Comparison of ENCODE assay signal across 18 cellular contexts in the genomic region with DNA sequence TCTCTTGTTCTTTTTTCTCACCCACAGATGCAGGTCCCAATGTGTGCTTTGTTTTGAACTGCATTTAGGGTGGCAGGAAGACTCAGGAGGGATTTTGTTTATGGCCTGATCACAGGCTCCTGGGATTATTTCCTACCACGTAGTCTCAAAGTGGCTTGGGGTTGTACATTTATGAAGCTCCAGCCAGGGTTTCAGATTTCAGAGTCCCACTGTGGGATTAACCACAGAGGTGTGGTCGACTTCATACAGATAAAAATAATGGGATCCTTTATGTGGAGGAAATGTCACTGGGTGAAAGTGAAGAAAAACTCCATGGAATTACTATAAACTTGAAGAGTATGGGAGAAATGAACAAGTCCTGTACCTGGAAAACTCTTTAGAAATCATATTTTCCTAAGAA. TPM values are rescaled to one million over a fixed set of nuclear protein-coding genes. Genes with fewer than 3 reads are reported as not detected.
"Had no signal": no experiment of that assay in that cellular context is flagged by ENCODE, and none has a peak within 500 bp of the region (broad histone marks: within the 10 kb centered on the region; RNA-seq: fewer than 3 reads in every experiment).

No MANE protein-coding gene starts in this region.

- H3K4me3 Mint-ChIP-seq: activated naive CD8-positive, alpha-beta T cell treated with anti-CD3 and anti-CD28 coated beads, Interleukin-2, amount 10 ng/mL, durations not matched to agents 7 days and 5 days; activated T-cell treated with anti-CD3 and anti-CD28 coated beads, Interleukin-2, amount 50 U/mL, for 24 hours; naive thymus-derived CD8-positive, alpha-beta T cell; WTC11 had no signal

- H3K27ac Mint-ChIP-seq: activated naive CD8-positive, alpha-beta T cell treated with anti-CD3 and anti-CD28 coated beads, Interleukin-2, amount 10 ng/mL, durations not matched to agents 7 days and 5 days; activated T-cell treated with anti-CD3 and anti-CD28 coated beads, Interleukin-2, amount 50 U/mL, for 24 hours; activated T-helper 2 cell treated with anti-CD3 and anti-CD28 coated beads, Interferon-gamma antibody, Interleukin-2, Interleukin-4, amounts not matched to agents 10 μg/mL and 5 μg/mL and 100 μg/mL, durations not matched to agents 14 hours and 24 hours and 36 hours; WTC11 had no signal

- FAIRE-seq: endometrium had no signal

- H3K36me3 Mint-ChIP-seq: activated naive CD8-positive, alpha-beta T cell treated with anti-CD3 and anti-CD28 coated beads, Interleukin-2, amount 10 ng/mL, durations not matched to agents 7 days and 5 days; naive thymus-derived CD8-positive, alpha-beta T cell; WTC11 had no signal

- H3K9me3 Mint-ChIP-seq: activated naive CD8-positive, alpha-beta T cell treated with anti-CD3 and anti-CD28 coated beads, Interleukin-2, amount 10 ng/mL, durations not matched to agents 7 days and 5 days; activated T-cell treated with anti-CD3 and anti-CD28 coated beads, Interleukin-2, amount 50 U/mL, for 24 hours; activated T-helper 2 cell treated with anti-CD3 and anti-CD28 coated beads, Interferon-gamma antibody, Interleukin-2, Interleukin-4, amounts not matched to agents 10 μg/mL and 5 μg/mL and 100 μg/mL, durations not matched to agents 14 hours and 24 hours and 36 hours; naive thymus-derived CD8-positive, alpha-beta T cell; WTC11 had no signal

- H3K4me1 Mint-ChIP-seq: WTC11 had no signal

- DNase-seq: activated naive CD8-positive, alpha-beta T cell treated with anti-CD3 and anti-CD28 coated beads, Interleukin-2, amount 10 ng/mL, durations not matched to agents 7 days and 5 days; cerebellar nuclear complex; left lung had no signal

- H3K36me3 ChIP-seq: left lung, prostate gland, spleen, thoracic aorta, upper lobe of left lung had no signal

- H3K4me3 ChIP-seq: coronary artery, left lung, lung, prostate gland, spleen, thoracic aorta, upper lobe of left lung had no signal

- H3K9me3 ChIP-seq: left lung, prostate gland, spleen, thoracic aorta, upper lobe of left lung had no signal

- H3K4me1 ChIP-seq: left lung, prostate gland, upper lobe of left lung had no signal

- H3K27me3 ChIP-seq: upper lobe of left lung had no signal

- H3K27ac ChIP-seq: coronary artery, left lung, prostate gland, spleen, thoracic aorta, upper lobe of left lung had no signal

RNA-seq across cellular contexts. Expression of gene PPP1R1A, which starts 14.2 kb away (rescaled TPM):
- total RNA-seq: activated naive CD8-positive, alpha-beta T cell treated with anti-CD3 and anti-CD28 coated beads, Interleukin-2, amount 10 ng/mL, durations not matched to agents 7 days and 5 days; activated T-helper 2 cell treated with anti-CD3 and anti-CD28 coated beads, Interferon-gamma antibody, Interleukin-2, Interleukin-4, amounts not matched to agents 10 μg/mL and 5 μg/mL and 100 μg/mL, durations not matched to agents 14 hours and 24 hours and 36 hours; fibroblast of lung; naive thymus-derived CD8-positive, alpha-beta T cell had no signal

RNA-seq across cellular contexts. Expression of gene LACRT, which starts 32.0 kb away (rescaled TPM):
- total RNA-seq: activated naive CD8-positive, alpha-beta T cell treated with anti-CD3 and anti-CD28 coated beads, Interleukin-2, amount 10 ng/mL, durations not matched to agents 7 days and 5 days; activated T-helper 2 cell treated with anti-CD3 and anti-CD28 coated beads, Interferon-gamma antibody, Interleukin-2, Interleukin-4, amounts not matched to agents 10 μg/mL and 5 μg/mL and 100 μg/mL, durations not matched to agents 14 hours and 24 hours and 36 hours; epithelial cell of proximal tubule; fibroblast of lung; kidney epithelial cell; left lung; lung; naive thymus-derived CD8-positive, alpha-beta T cell; osteoblast; prostate gland; spleen; thoracic aorta; upper lobe of left lung; WTC11 had no signal

RNA-seq across cellular contexts. Expression of gene DCD, which starts 45.5 kb away (rescaled TPM):
- total RNA-seq: activated naive CD8-positive, alpha-beta T cell treated with anti-CD3 and anti-CD28 coated beads, Interleukin-2, amount 10 ng/mL, durations not matched to agents 7 days and 5 days; activated T-helper 2 cell treated with anti-CD3 and anti-CD28 coated beads, Interferon-gamma antibody, Interleukin-2, Interleukin-4, amounts not matched to agents 10 μg/mL and 5 μg/mL and 100 μg/mL, durations not matched to agents 14 hours and 24 hours and 36 hours; epithelial cell of proximal tubule; fibroblast of lung; kidney epithelial cell; left lung; lung; naive thymus-derived CD8-positive, alpha-beta T cell; osteoblast; spleen; upper lobe of left lung; WTC11 had no signal

RNA-seq across cellular contexts. Expression of gene PDE1B, which starts 53.3 kb away (rescaled TPM):
- total RNA-seq: fibroblast of lung, osteoblast had no signal
